Comparison of ENCODE assay signal across 12 cellular contexts in the genomic region with DNA sequence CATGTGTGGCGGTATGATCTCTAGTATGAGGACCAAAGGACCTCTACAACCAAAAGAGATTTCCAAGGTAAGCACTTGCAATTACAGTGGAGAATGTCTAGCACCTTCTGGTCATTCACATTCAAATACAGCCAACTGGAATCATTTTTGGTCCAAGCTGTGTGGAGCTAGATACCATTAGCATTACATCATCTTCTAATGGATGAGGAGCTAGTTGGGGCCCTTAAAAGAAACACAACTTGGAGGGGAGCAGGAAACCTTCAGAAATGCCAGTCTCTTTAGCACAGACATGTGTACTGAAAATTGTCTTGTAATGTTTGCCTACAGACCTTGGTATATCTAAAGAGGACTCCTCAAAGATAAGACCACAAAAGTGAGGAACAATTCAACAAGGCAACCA.
DNase-seq lines count a peak whose midpoint lies in the region; ATAC-seq lines count a peak whose summit lies in the region.
"Had no signal": no experiment of that assay in that cellular context is flagged by ENCODE, and none has a peak within 500 bp of the region (broad histone marks: within the 10 kb centered on the region; RNA-seq: fewer than 3 reads in every experiment).

No MANE protein-coding gene starts in this region.

- DNase-seq in cerebellum (ENCODE audit: low spot score) (peak; percentile 0), NCI-H1092 (lab: John Stamatoyannopoulos, UW) (no peak), MV-4-11 (lab: John Stamatoyannopoulos, UW) (no peak), HPDE6-E6E7 (ENCODE audit: extremely low spot score) (no peak)
- DNase-seq: dorsolateral prefrontal cortex, NCI-H1694 had no signal

- H3K27me3 ChIP-seq in ACC112 (ENCODE audit: insufficient read depth, low read length): no peaks in the 10 kb centered on the region
- H3K27me3 ChIP-seq in HUES64 (ENCODE audit: insufficient read depth, low read length): no peaks in the 10 kb centered on the region
- no peaks in the 10 kb centered on the region for H3K27me3 ChIP-seq in muscle layer of colon (ENCODE audit: control insufficient read depth in 1 of 2, insufficient read depth in 2 of 2, low read length in 2 of 2)
- H3K27me3 ChIP-seq: neutrophil had no signal

- H3K36me3 ChIP-seq in ACC112 (ENCODE audit: insufficient read depth, low read length): no peaks in the 10 kb centered on the region
- H3K36me3 ChIP-seq in HUES64 (ENCODE audit: insufficient read depth, low read length): no peaks in the 10 kb centered on the region
- H3K36me3 ChIP-seq in muscle layer of colon (ENCODE audit: insufficient read depth, low read length): no peaks in the 10 kb centered on the region
- H3K36me3 ChIP-seq: neutrophil had no signal

- peak overlapping the region; percentile 93 for H3K27ac ChIP-seq in ACC112 (ENCODE audit: low read depth, low read length)
- 0 out of 2 replicates have a peak overlapping the region, but pooled peaks have one; percentile 11 for H3K27ac ChIP-seq in HUES64 (ENCODE audit: low read depth, low read length)
- peak overlapping the region; percentile 16 for H3K27ac ChIP-seq in muscle layer of colon (ENCODE audit: low read depth, low read length)
- H3K27ac ChIP-seq: dorsolateral prefrontal cortex, neutrophil had no signal

- no peak overlapping the region for H3K9ac ChIP-seq in HUES64 (ENCODE audit: low read depth, low read length)
- no peak overlapping the region for H3K9ac ChIP-seq in muscle layer of colon (ENCODE audit: low read length)

- H2AFZ ChIP-seq in ACC112 (ENCODE audit: low read length, unreplicated experiment): no peak overlapping the region

- peak overlapping the region; percentile 69 for H3K4me3 ChIP-seq in ACC112 (ENCODE audit: low read depth, low read length)
- no peak overlapping the region for H3K4me3 ChIP-seq in HUES64 (ENCODE audit: low read length)
- peak overlapping the region in 1 of 2 donors; percentile 0 for H3K4me3 ChIP-seq in muscle layer of colon (ENCODE audit: low read depth in 1 of 2, low read length in 2 of 2)
- H3K4me3 ChIP-seq: dorsolateral prefrontal cortex had no signal

- peaks cover 43% of the 10 kb centered on the region for H3K79me2 ChIP-seq in ACC112 (ENCODE audit: control insufficient read depth, insufficient read depth, low read length, unreplicated experiment)

- H3K9me3 ChIP-seq in HUES64 (ENCODE audit: insufficient read depth, low read depth, low read length) (no peaks in the 10 kb centered on the region), muscle layer of colon (ENCODE audit: low read length) (no peaks in the 10 kb centered on the region)
- H3K9me3 ChIP-seq: neutrophil had no signal

- ATAC-seq in GM18907 (IDR thresholded peaks at IDR 0.05; ENCODE audit: unreplicated experiment): no peak
- ATAC-seq: activated CD4-positive, CD25-positive, alpha-beta regulatory T cell treated with anti-CD3 and anti-CD28 coated beads, Interleukin-2, amount 50 U/mL, for 24 hours had no signal

- peaks cover 56% of the 10 kb centered on the region for H3K4me1 ChIP-seq in ACC112 (ENCODE audit: control insufficient read depth, insufficient read depth, low read length, unreplicated experiment)
- H3K4me1 ChIP-seq in HUES64 (ENCODE audit: insufficient read depth, low read length): peaks cover 65% of the 10 kb centered on the region
- peaks cover 65% of the 10 kb centered on the region for H3K4me1 ChIP-seq in muscle layer of colon (ENCODE audit: insufficient read depth, low read length)

- WGBS in HUES64: 67% methylated on average over 1 of the region's 1 CpG

Comparison
In these comparisons a context has a peak if more than half of its experiments do, and no peak if none do; other contexts are left out.
1. H3K27ac ChIP-seq: peak in every context shown above with its lines; median percentile 93 in ACC112; 16 in muscle layer of colon; 11 in HUES64.